2 cellular contexts compared by ENCODE assay signal in the genomic region with DNA sequence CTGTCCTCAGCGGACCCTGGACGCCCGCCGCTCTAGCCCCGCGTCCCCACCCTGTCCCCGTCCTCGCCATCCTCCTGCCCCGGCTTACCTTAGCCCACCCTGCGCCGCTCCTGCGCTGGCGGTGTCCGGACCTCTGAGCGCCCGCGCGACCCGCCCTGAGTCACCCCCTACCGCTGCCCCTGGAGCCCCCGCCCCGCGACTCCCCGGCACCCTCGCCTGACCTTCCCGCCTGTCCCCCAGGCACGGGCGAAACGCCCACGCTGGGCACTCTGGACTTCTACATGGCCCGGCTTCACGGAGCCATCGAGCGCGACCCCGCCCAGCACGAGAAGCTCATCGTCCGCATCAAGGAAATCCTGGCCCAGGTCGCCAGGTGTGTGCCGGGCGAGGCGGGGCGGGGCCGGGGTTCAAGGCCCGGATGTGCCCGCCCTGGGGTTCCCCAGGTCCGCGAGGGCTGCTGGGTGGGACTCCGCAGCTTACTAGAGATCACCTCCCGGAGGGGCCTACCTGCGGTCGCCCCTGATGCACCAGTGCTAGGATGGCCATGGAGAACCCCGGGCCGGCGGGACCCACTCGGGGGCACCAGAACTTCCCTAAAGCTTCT.
TF ChIP-seq lines count a peak whose summit lies in the region.

No MANE protein-coding gene starts in this region.

TF ChIP-seq in SK-N-SH, 30 proteins besides CTCF, POLR2A, EP300 and RAD21 (continued from another document):
- TF ChIP-seq, protein P1, sequence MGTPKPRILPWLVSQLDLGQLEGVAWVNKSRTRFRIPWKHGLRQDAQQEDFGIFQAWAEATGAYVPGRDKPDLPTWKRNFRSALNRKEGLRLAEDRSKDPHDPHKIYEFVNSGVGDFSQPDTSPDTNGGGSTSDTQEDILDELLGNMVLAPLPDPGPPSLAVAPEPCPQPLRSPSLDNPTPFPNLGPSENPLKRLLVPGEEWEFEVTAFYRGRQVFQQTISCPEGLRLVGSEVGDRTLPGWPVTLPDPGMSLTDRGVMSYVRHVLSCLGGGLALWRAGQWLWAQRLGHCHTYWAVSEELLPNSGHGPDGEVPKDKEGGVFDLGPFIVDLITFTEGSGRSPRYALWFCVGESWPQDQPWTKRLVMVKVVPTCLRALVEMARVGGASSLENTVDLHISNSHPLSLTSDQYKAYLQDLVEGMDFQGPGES (IDR thresholded peaks at IDR 0.05; ENCODE audit: low read depth, low read length): no peak
- no peak for TF ChIP-seq NFIC (IDR thresholded peaks at IDR 0.05; ENCODE audit: borderline replicate concordance)
- no peak for TF ChIP-seq CHD2 (IDR thresholded peaks at IDR 0.05; ENCODE audit: low read length, partially characterized antibody)
- TF ChIP-seq, protein P2, sequence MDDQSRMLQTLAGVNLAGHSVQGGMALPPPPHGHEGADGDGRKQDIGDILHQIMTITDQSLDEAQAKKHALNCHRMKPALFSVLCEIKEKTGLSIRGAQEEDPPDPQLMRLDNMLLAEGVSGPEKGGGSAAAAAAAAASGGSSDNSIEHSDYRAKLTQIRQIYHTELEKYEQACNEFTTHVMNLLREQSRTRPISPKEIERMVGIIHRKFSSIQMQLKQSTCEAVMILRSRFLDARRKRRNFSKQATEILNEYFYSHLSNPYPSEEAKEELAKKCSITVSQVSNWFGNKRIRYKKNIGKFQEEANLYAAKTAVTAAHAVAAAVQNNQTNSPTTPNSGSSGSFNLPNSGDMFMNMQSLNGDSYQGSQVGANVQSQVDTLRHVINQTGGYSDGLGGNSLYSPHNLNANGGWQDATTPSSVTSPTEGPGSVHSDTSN (IDR thresholded peaks at IDR 0.05): no peak
- no peak for TF ChIP-seq SMC3 (IDR thresholded peaks at IDR 0.05; ENCODE audit: low read depth, low read length)
- TF ChIP-seq, protein P3, sequence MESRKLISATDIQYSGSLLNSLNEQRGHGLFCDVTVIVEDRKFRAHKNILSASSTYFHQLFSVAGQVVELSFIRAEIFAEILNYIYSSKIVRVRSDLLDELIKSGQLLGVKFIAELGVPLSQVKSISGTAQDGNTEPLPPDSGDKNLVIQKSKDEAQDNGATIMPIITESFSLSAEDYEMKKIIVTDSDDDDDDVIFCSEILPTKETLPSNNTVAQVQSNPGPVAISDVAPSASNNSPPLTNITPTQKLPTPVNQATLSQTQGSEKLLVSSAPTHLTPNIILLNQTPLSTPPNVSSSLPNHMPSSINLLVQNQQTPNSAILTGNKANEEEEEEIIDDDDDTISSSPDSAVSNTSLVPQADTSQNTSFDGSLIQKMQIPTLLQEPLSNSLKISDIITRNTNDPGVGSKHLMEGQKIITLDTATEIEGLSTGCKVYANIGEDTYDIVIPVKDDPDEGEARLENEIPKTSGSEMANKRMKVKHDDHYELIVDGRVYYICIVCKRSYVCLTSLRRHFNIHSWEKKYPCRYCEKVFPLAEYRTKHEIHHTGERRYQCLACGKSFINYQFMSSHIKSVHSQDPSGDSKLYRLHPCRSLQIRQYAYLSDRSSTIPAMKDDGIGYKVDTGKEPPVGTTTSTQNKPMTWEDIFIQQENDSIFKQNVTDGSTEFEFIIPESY (IDR thresholded peaks at IDR 0.05; ENCODE audit: borderline replicate concordance, low read depth): no peak
- no peak for TF ChIP-seq EZH2phosphoT487 (IDR thresholded peaks at IDR 0.05; ENCODE audit: borderline replicate concordance, low read depth)
- TF ChIP-seq, protein P4, sequence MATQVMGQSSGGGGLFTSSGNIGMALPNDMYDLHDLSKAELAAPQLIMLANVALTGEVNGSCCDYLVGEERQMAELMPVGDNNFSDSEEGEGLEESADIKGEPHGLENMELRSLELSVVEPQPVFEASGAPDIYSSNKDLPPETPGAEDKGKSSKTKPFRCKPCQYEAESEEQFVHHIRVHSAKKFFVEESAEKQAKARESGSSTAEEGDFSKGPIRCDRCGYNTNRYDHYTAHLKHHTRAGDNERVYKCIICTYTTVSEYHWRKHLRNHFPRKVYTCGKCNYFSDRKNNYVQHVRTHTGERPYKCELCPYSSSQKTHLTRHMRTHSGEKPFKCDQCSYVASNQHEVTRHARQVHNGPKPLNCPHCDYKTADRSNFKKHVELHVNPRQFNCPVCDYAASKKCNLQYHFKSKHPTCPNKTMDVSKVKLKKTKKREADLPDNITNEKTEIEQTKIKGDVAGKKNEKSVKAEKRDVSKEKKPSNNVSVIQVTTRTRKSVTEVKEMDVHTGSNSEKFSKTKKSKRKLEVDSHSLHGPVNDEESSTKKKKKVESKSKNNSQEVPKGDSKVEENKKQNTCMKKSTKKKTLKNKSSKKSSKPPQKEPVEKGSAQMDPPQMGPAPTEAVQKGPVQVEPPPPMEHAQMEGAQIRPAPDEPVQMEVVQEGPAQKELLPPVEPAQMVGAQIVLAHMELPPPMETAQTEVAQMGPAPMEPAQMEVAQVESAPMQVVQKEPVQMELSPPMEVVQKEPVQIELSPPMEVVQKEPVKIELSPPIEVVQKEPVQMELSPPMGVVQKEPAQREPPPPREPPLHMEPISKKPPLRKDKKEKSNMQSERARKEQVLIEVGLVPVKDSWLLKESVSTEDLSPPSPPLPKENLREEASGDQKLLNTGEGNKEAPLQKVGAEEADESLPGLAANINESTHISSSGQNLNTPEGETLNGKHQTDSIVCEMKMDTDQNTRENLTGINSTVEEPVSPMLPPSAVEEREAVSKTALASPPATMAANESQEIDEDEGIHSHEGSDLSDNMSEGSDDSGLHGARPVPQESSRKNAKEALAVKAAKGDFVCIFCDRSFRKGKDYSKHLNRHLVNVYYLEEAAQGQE (IDR thresholded peaks at IDR 0.05; ENCODE audit: low read depth, low read length): no peak
- TF ChIP-seq MXI1 (IDR thresholded peaks at IDR 0.05; ENCODE audit: low read depth, low read length): no peak
- no peak for TF ChIP-seq MEF2A (IDR thresholded peaks at IDR 0.05; ENCODE audit: borderline replicate concordance, low read depth)
- TF ChIP-seq, protein P5, sequence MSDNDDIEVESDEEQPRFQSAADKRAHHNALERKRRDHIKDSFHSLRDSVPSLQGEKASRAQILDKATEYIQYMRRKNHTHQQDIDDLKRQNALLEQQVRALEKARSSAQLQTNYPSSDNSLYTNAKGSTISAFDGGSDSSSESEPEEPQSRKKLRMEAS (IDR thresholded peaks at IDR 0.05; ENCODE audit: low read depth): no peak
TF ChIP-seq in SK-N-SH: peak in this region for 0.

TF ChIP-seq in SK-N-SH treated with all-trans-retinoic acid at 6 μM for 48 hours, 23 proteins besides CTCF, POLR2A, EP300 and RAD21 (continued from another document):
- TF ChIP-seq, protein P6, sequence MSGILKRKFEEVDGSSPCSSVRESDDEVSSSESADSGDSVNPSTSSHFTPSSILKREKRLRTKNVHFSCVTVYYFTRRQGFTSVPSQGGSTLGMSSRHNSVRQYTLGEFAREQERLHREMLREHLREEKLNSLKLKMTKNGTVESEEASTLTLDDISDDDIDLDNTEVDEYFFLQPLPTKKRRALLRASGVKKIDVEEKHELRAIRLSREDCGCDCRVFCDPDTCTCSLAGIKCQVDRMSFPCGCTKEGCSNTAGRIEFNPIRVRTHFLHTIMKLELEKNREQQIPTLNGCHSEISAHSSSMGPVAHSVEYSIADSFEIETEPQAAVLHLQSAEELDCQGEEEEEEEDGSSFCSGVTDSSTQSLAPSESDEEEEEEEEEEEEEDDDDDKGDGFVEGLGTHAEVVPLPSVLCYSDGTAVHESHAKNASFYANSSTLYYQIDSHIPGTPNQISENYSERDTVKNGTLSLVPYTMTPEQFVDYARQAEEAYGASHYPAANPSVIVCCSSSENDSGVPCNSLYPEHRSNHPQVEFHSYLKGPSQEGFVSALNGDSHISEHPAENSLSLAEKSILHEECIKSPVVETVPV (CRISPR knock-in tag; IDR thresholded peaks at IDR 0.05): no peak
- no peak for TF ChIP-seq RARB (CRISPR knock-in tag; IDR thresholded peaks at IDR 0.05)
- TF ChIP-seq ZFP3 (CRISPR knock-in tag; IDR thresholded peaks at IDR 0.05): no peak
- TF ChIP-seq TOX (CRISPR knock-in tag; IDR thresholded peaks at IDR 0.05; ENCODE audit: borderline replicate concordance): no peak
- TF ChIP-seq ZC3H10 (CRISPR knock-in tag; IDR thresholded peaks at IDR 0.05): no peak
